ENCODE assay signal across 33 cellular contexts in the genomic region with DNA sequence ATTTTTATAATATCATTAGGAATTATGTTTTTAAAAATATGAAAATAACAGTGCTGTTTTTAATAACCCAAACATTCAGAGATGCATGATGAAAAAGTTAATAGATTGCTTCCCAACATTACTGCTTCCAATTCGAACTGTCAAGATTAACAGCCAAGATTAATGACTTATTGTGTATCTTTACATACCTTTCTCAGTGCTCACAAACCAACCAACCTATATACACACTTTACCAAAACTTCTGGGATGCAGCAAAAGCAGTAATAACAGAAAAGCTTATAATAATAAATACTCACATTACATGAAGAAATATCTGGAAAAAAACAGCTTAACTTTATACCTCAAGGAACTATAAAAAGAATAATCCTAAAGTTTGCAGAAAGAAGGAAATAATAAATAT.
"Had no signal": no experiment of that assay in that cellular context is flagged by ENCODE, and none has a peak within 500 bp of the region (broad histone marks: within the 10 kb centered on the region; RNA-seq: fewer than 3 reads in every experiment).

No MANE protein-coding gene starts in this region.

- DNase-seq: activated CD4-positive, alpha-beta memory T cell treated with anti-CD3 and anti-CD28 coated beads for 36 hours; activated CD4-positive, alpha-beta T cell treated with anti-CD3 and anti-CD28 coated beads for 36 hours; activated CD4-positive, alpha-beta T cell treated with anti-CD3 and anti-CD28 coated beads, Interleukin-2, amount 10 ng/mL, durations not matched to agents 24 days and 14 days; activated CD4-positive, CD25-positive, alpha-beta regulatory T cell; activated CD4-positive, CD25-positive, alpha-beta regulatory T cell treated with anti-CD3 and anti-CD28 coated beads, Interleukin-2, amount 50 U/mL, for 72 hours; activated CD8-positive, alpha-beta memory T cell treated with anti-CD3 and anti-CD28 coated beads, Interleukin-2, amount 10 ng/mL, durations not matched to agents 7 days and 5 days; activated CD8-positive, alpha-beta memory T cell treated with anti-CD3 and anti-CD28 coated beads, Interleukin-2, amount 50 U/mL, for 4 hours; activated CD8-positive, alpha-beta T cell treated with anti-CD3 and anti-CD28 coated beads, Interleukin-2, amount 10 ng/mL, durations not matched to agents 7 days and 5 days; activated effector memory CD4-positive, alpha-beta T cell treated with anti-CD3 and anti-CD28 coated beads, Interleukin-2, amount 50 U/mL, for 16 hours; activated naive CD4-positive, alpha-beta T cell treated with anti-CD3 and anti-CD28 coated beads for 36 hours; activated naive CD8-positive, alpha-beta T cell treated with anti-CD3 and anti-CD28 coated beads for 36 hours; activated naive CD8-positive, alpha-beta T cell treated with anti-CD3 and anti-CD28 coated beads, Interleukin-2, amount 50 U/mL, for 24 hours; activated T-cell treated with anti-CD3 and anti-CD28 coated beads, Interleukin-2, amount 50 U/mL, for 1 hour; activated T-cell treated with anti-CD3 and anti-CD28 coated beads, Interleukin-2, amount 50 U/mL, for 48 hours; adrenal gland; amygdala; aorta; brain microvascular endothelial cell; cortex of kidney; dermis blood vessel endothelial cell; effector CD4-positive, alpha-beta T cell; effector memory CD8-positive, alpha-beta T cell; erythroblast; head of caudate nucleus; hippocampal formation; T-helper 9 cell had no signal

- FAIRE-seq: bronchial epithelial cell had no signal

- H3K27ac Mint-ChIP-seq: activated CD4-positive, alpha-beta memory T cell treated with anti-CD3 and anti-CD28 coated beads for 36 hours; activated CD4-positive, alpha-beta T cell treated with anti-CD3 and anti-CD28 coated beads for 36 hours; activated CD4-positive, alpha-beta T cell treated with anti-CD3 and anti-CD28 coated beads, Interleukin-2, amount 10 ng/mL, durations not matched to agents 24 days and 14 days; activated CD8-positive, alpha-beta memory T cell treated with anti-CD3 and anti-CD28 coated beads, Interleukin-2, amount 10 ng/mL, durations not matched to agents 7 days and 5 days; activated CD8-positive, alpha-beta T cell treated with anti-CD3 and anti-CD28 coated beads, Interleukin-2, amount 10 ng/mL, durations not matched to agents 7 days and 5 days; activated naive CD4-positive, alpha-beta T cell treated with anti-CD3 and anti-CD28 coated beads for 36 hours; activated naive CD4-positive, alpha-beta T cell treated with anti-CD3 and anti-CD28 coated beads, Interleukin-2, amount 50 U/mL, for 24 hours; activated naive CD8-positive, alpha-beta T cell treated with anti-CD3 and anti-CD28 coated beads for 36 hours; activated naive CD8-positive, alpha-beta T cell treated with anti-CD3 and anti-CD28 coated beads, Interleukin-2, amount 50 U/mL, for 24 hours; activated T-helper 1 cell treated with anti-CD3 and anti-CD28 coated beads, Interleukin-12 subunit alpha, Interleukin-12 subunit beta, Interleukin-2, Interleukin-4 antibody, amounts not matched to agents 30 ng/mL and 10 ng/mL and 1 ng/mL, durations not matched to agents 14 hours and 24 hours and 36 hours; activated T-helper 2 cell treated with anti-CD3 and anti-CD28 coated beads, Interferon-gamma antibody, Interleukin-2, Interleukin-4, amounts not matched to agents 10 μg/mL and 5 μg/mL and 100 μg/mL, durations not matched to agents 14 hours and 24 hours and 36 hours; effector memory CD8-positive, alpha-beta T cell; T-helper 1 cell treated with Interleukin-12 subunit alpha and Interleukin-12 subunit beta and Interleukin-4 antibody, amounts not matched to agents 30 μg/mL and 1 μg/mL, for 36 hours had no signal

- H3K4me3 ChIP-seq: adrenal gland, esophagus muscularis mucosa had no signal

- H3K9me3 ChIP-seq: esophagus muscularis mucosa had no signal

- H3K27ac ChIP-seq: adrenal gland, brain microvascular endothelial cell, esophagus muscularis mucosa had no signal

- H3K4me1 ChIP-seq: adrenal gland, esophagus muscularis mucosa had no signal

- H3K9me3 Mint-ChIP-seq: activated CD4-positive, alpha-beta memory T cell treated with anti-CD3 and anti-CD28 coated beads for 36 hours; activated CD4-positive, alpha-beta T cell treated with anti-CD3 and anti-CD28 coated beads, Interleukin-2, amount 10 ng/mL, durations not matched to agents 24 days and 14 days; activated naive CD8-positive, alpha-beta T cell treated with anti-CD3 and anti-CD28 coated beads, Interleukin-2, amount 50 U/mL, for 24 hours; activated T-helper 1 cell treated with anti-CD3 and anti-CD28 coated beads, Interleukin-12 subunit alpha, Interleukin-12 subunit beta, Interleukin-2, Interleukin-4 antibody, amounts not matched to agents 30 ng/mL and 10 ng/mL and 1 ng/mL, durations not matched to agents 14 hours and 24 hours and 36 hours; activated T-helper 2 cell treated with anti-CD3 and anti-CD28 coated beads, Interferon-gamma antibody, Interleukin-2, Interleukin-4, amounts not matched to agents 10 μg/mL and 5 μg/mL and 100 μg/mL, durations not matched to agents 14 hours and 24 hours and 36 hours; central memory CD8-positive, alpha-beta T cell; effector memory CD8-positive, alpha-beta T cell; T-helper 1 cell treated with Interleukin-12 subunit alpha and Interleukin-12 subunit beta and Interleukin-4 antibody, amounts not matched to agents 30 μg/mL and 1 μg/mL, for 36 hours had no signal

- H3K36me3 Mint-ChIP-seq: activated CD4-positive, alpha-beta memory T cell treated with anti-CD3 and anti-CD28 coated beads for 36 hours; activated CD8-positive, alpha-beta memory T cell treated with anti-CD3 and anti-CD28 coated beads, Interleukin-2, amount 10 ng/mL, durations not matched to agents 7 days and 5 days; activated naive CD8-positive, alpha-beta T cell treated with anti-CD3 and anti-CD28 coated beads for 36 hours had no signal

- H3K4me3 Mint-ChIP-seq: activated CD4-positive, alpha-beta memory T cell treated with anti-CD3 and anti-CD28 coated beads for 36 hours; activated CD4-positive, alpha-beta T cell treated with anti-CD3 and anti-CD28 coated beads for 36 hours; activated CD4-positive, alpha-beta T cell treated with anti-CD3 and anti-CD28 coated beads, Interleukin-2, amount 10 ng/mL, durations not matched to agents 24 days and 14 days; activated CD8-positive, alpha-beta memory T cell treated with anti-CD3 and anti-CD28 coated beads, Interleukin-2, amount 10 ng/mL, durations not matched to agents 7 days and 5 days; activated CD8-positive, alpha-beta T cell treated with anti-CD3 and anti-CD28 coated beads, Interleukin-2, amount 10 ng/mL, durations not matched to agents 7 days and 5 days; activated naive CD4-positive, alpha-beta T cell treated with anti-CD3 and anti-CD28 coated beads for 36 hours; activated naive CD4-positive, alpha-beta T cell treated with anti-CD3 and anti-CD28 coated beads, Interleukin-2, amount 50 U/mL, for 24 hours; activated naive CD8-positive, alpha-beta T cell treated with anti-CD3 and anti-CD28 coated beads for 36 hours; activated naive CD8-positive, alpha-beta T cell treated with anti-CD3 and anti-CD28 coated beads, Interleukin-2, amount 50 U/mL, for 24 hours; activated T-helper 1 cell treated with anti-CD3 and anti-CD28 coated beads, Interleukin-12 subunit alpha, Interleukin-12 subunit beta, Interleukin-2, Interleukin-4 antibody, amounts not matched to agents 30 ng/mL and 10 ng/mL and 1 ng/mL, durations not matched to agents 14 hours and 24 hours and 36 hours; central memory CD8-positive, alpha-beta T cell; effector memory CD8-positive, alpha-beta T cell; T-helper 1 cell treated with Interleukin-12 subunit alpha and Interleukin-12 subunit beta and Interleukin-4 antibody, amounts not matched to agents 30 μg/mL and 1 μg/mL, for 36 hours had no signal

- H3K27me3 Mint-ChIP-seq: activated CD4-positive, alpha-beta memory T cell treated with anti-CD3 and anti-CD28 coated beads for 36 hours; activated CD4-positive, alpha-beta T cell treated with anti-CD3 and anti-CD28 coated beads for 36 hours; activated CD4-positive, alpha-beta T cell treated with anti-CD3 and anti-CD28 coated beads, Interleukin-2, amount 10 ng/mL, durations not matched to agents 24 days and 14 days; activated naive CD8-positive, alpha-beta T cell treated with anti-CD3 and anti-CD28 coated beads, Interleukin-2, amount 50 U/mL, for 24 hours; central memory CD8-positive, alpha-beta T cell; effector memory CD8-positive, alpha-beta T cell had no signal

- H3K4me1 Mint-ChIP-seq: activated CD4-positive, alpha-beta T cell treated with anti-CD3 and anti-CD28 coated beads for 36 hours; activated CD4-positive, alpha-beta T cell treated with anti-CD3 and anti-CD28 coated beads, Interleukin-2, amount 10 ng/mL, durations not matched to agents 24 days and 14 days; activated CD8-positive, alpha-beta memory T cell treated with anti-CD3 and anti-CD28 coated beads, Interleukin-2, amount 10 ng/mL, durations not matched to agents 7 days and 5 days; activated naive CD8-positive, alpha-beta T cell treated with anti-CD3 and anti-CD28 coated beads, Interleukin-2, amount 50 U/mL, for 24 hours; central memory CD8-positive, alpha-beta T cell had no signal

- H3K27me3 ChIP-seq: adrenal gland, brain microvascular endothelial cell, esophagus muscularis mucosa had no signal

- H3K36me3 ChIP-seq: adrenal gland, brain microvascular endothelial cell, esophagus muscularis mucosa had no signal
